In genomic region chr20:63009044-63009961, GRCh38 we compare ENCODE assay signal across 1 cellular context.
TF ChIP-seq lines count a peak whose summit lies in the region.

No MANE protein-coding gene starts in this region.

TF ChIP-seq in HepG2, 621 proteins besides CTCF, POLR2A, EP300 and RAD21 (continued from another document and continues in another):
- TF ChIP-seq ZNF44 (CRISPR knock-in tag; IDR thresholded peaks at IDR 0.05) (0 out of 2 replicates have a peak, but pooled peaks have one; percentile 43), ZBTB25 (CRISPR knock-in tag; IDR thresholded peaks at IDR 0.05) (0 out of 2 replicates have a peak, but pooled peaks have one; percentile 60), RFX3 (CRISPR knock-in tag; IDR thresholded peaks at IDR 0.05) (no peak), MED1 (CRISPR knock-in tag; IDR thresholded peaks at IDR 0.05) (peak; percentile 67), ZNF276 (CRISPR knock-in tag; IDR thresholded peaks at IDR 0.05; ENCODE audit: low read depth) (0 out of 2 replicates have a peak, but pooled peaks have one; percentile 41), BATF2 (CRISPR knock-in tag; IDR thresholded peaks at IDR 0.05) (no peak), ZBTB20 (CRISPR knock-in tag; IDR thresholded peaks at IDR 0.05; ENCODE audit: borderline replicate concordance, low read depth) (no peak; the same call in 1 of the 2 replicates), ZBTB42 (CRISPR knock-in tag; IDR thresholded peaks at IDR 0.05) (0 out of 2 replicates have a peak, but pooled peaks have one; percentile 30), KDM4B (CRISPR knock-in tag; IDR thresholded peaks at IDR 0.05) (0 out of 2 replicates have a peak, but pooled peaks have one; percentile 37), KLF11 (CRISPR knock-in tag; IDR thresholded peaks at IDR 0.05) (peak; percentile 81; the same call in 1 of the 2 replicates), ZNF781 (CRISPR knock-in tag; IDR thresholded peaks at IDR 0.05; ENCODE audit: borderline replicate concordance, not compliant biosample characterization) (peak; percentile 83), ZNF331 (CRISPR knock-in tag; IDR thresholded peaks at IDR 0.05) (peak; percentile 64), MXI1 (IDR thresholded peaks at IDR 0.05; ENCODE audit: borderline replicate concordance, low read depth, low read length) (peak; percentile 64; the same call in 1 of the 3 replicates), HES4 (CRISPR knock-in tag; IDR thresholded peaks at IDR 0.05; ENCODE audit: borderline replicate concordance) (no peak), ELK4 (CRISPR knock-in tag; IDR thresholded peaks at IDR 0.05; ENCODE audit: borderline replicate concordance) (no peak), PITX1 (CRISPR knock-in tag; IDR thresholded peaks at IDR 0.05) (peak; percentile 55; the same call in 1 of the 2 replicates), ETS1 (CRISPR knock-in tag; IDR thresholded peaks at IDR 0.05) (0 out of 2 replicates have a peak, but pooled peaks have one; percentile 28), ZNF280D (CRISPR knock-in tag; IDR thresholded peaks at IDR 0.05) (peak; percentile 67; the same call in 1 of the 2 replicates), ZNF383 (CRISPR knock-in tag; IDR thresholded peaks at IDR 0.05; ENCODE audit: borderline replicate concordance) (0 out of 2 replicates have a peak, but pooled peaks have one; percentile 4), SAP130 (CRISPR knock-in tag; IDR thresholded peaks at IDR 0.05; ENCODE audit: low read depth) (peak; percentile 50; the same call in 1 of the 2 replicates), NFKBIZ (CRISPR knock-in tag; IDR thresholded peaks at IDR 0.05) (0 out of 2 replicates have a peak, but pooled peaks have one; percentile 69), ZNF263 (CRISPR knock-in tag; IDR thresholded peaks at IDR 0.05) (peak; percentile 52; the same call in 1 of the 2 replicates), KAT2B (IDR thresholded peaks at IDR 0.05; ENCODE audit: borderline replicate concordance, low read depth, low read length) (no peak), ZFP36 (IDR thresholded peaks at IDR 0.05; ENCODE audit: borderline replicate concordance, low read depth, low read length, partially characterized antibody) (peak; percentile 58), SMAD1 (CRISPR knock-in tag; IDR thresholded peaks at IDR 0.05; ENCODE audit: borderline replicate concordance, low read depth) (no peak; the same call in 1 of the 2 replicates), GATAD1 (CRISPR knock-in tag; IDR thresholded peaks at IDR 0.05) (0 out of 2 replicates have a peak, but pooled peaks have one; percentile 59), ZNF546 (CRISPR knock-in tag; conservative IDR thresholded peaks at IDR 0.05) (no peak), ATF6 (CRISPR knock-in tag; conservative IDR thresholded peaks at IDR 0.05) (0 out of 2 replicates have a peak, but pooled peaks have one; percentile 51), DRAP1 (CRISPR knock-in tag; IDR thresholded peaks at IDR 0.05) (no peak), ZNF567 (CRISPR knock-in tag; IDR thresholded peaks at IDR 0.05; ENCODE audit: borderline replicate concordance) (no peak), ARNT2 (CRISPR knock-in tag; IDR thresholded peaks at IDR 0.05; ENCODE audit: low read depth) (no peak), ZNF576 (CRISPR knock-in tag; IDR thresholded peaks at IDR 0.05) (no peak; the same call in 1 of the 2 replicates), TIGD3 (CRISPR knock-in tag; IDR thresholded peaks at IDR 0.05; ENCODE audit: borderline replicate concordance) (no peak), STAT5B (CRISPR knock-in tag; IDR thresholded peaks at IDR 0.05) (no peak), CCDC6 (CRISPR knock-in tag; IDR thresholded peaks at IDR 0.05) (no peak), MIER3 (CRISPR knock-in tag; IDR thresholded peaks at IDR 0.05; ENCODE audit: borderline replicate concordance) (peak; percentile 45; the same call in 1 of the 2 replicates), ZNF496 (CRISPR knock-in tag; IDR thresholded peaks at IDR 0.05; ENCODE audit: insufficient replicate concordance) (no peak), TRIM24 (CRISPR knock-in tag; IDR thresholded peaks at IDR 0.05) (no peak), ZHX2 (IDR thresholded peaks at IDR 0.05; ENCODE audit: low read depth) (no peak), ZHX2 (CRISPR knock-in tag; IDR thresholded peaks at IDR 0.05; ENCODE audit: borderline replicate concordance) (peak; percentile 43; the same call in 1 of the 2 replicates), SMAD3 (CRISPR knock-in tag; IDR thresholded peaks at IDR 0.05) (peak; percentile 89)
